In the genomic region with DNA sequence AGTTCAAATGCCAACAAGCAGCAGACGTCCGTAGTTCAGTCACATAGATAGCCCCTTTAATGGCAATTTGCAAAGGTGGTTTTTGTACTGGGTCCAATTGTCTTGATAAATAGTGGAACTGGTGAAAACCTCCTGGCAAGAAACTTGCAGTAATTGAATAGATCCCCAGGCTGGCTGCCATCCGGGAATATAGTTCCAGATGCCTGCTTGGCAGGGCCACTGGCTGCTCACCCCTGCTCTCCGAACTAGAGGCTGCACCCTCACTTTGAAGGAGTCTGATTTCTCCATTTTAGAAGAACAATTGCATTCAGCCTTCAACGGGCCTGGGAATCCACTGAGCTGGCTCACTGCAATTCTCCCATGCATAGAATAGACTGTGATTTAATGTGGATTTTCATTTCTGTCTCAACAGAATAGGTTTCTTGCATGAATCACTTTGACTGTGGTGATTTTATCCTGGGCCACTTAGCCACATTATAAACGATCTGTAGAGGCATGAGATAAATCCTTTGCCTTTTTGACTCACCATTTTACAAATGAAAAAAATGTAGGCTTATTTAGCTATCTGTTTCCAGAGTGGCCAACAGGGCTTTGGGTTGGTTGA, we compare ENCODE assay signal across 21 cellular contexts. TPM values are rescaled to one million over a fixed set of nuclear protein-coding genes. Genes with fewer than 3 reads are reported as not detected.
A peak's percentile ranks its signal among the peaks of the same experiment; 100 is the strongest.
DNase-seq lines count a peak whose midpoint lies in the region; ATAC-seq lines count a peak whose summit lies in the region.
"Had no signal": no experiment of that assay in that cellular context is flagged by ENCODE, and none has a peak within 500 bp of the region (broad histone marks: within the 10 kb centered on the region; RNA-seq: fewer than 3 reads in every experiment).

No MANE protein-coding gene starts in this region.

- H3K9me3 Mint-ChIP-seq in naive thymus-derived CD4-positive, alpha-beta T cell = peaks cover 0 to 13% (median 9%) of the 10 kb centered on the region in 11 donors
- H3K9me3 Mint-ChIP-seq: CD4-positive, alpha-beta T cell had no signal

- H3K27me3 ChIP-seq in mesenchymal stem cell (ENCODE audit: control insufficient read depth in 1 of 2, insufficient read depth in 1 of 2, low read length in 2 of 2) = no peaks in the 10 kb centered on the region
- H3K27me3 ChIP-seq in naive thymus-derived CD4-positive, alpha-beta T cell (ENCODE audit: control insufficient read depth in 2 of 2, insufficient read depth in 2 of 2, low read length in 2 of 2) = no peaks in the 10 kb centered on the region
- H3K27me3 ChIP-seq: BLaER1 had no signal

- H2BK15ac ChIP-seq in mesenchymal stem cell (ENCODE audit: low read depth, poor library complexity, severe bottlenecking) = no peak overlapping the region

- no peak overlapping the region for H3K4me2 ChIP-seq in mesenchymal stem cell (ENCODE audit: low read length, poor library complexity, severe bottlenecking)
- H3K4me2 ChIP-seq: BLaER1 had no signal

- no peak overlapping the region for H2BK12ac ChIP-seq in mesenchymal stem cell (ENCODE audit: low read length in 2 of 2)

- H3K27ac Mint-ChIP-seq in naive thymus-derived CD4-positive, alpha-beta T cell = no peak overlapping the region
- H3K27ac Mint-ChIP-seq: CD4-positive, alpha-beta T cell had no signal

- no peak overlapping the region for H3K4me3 ChIP-seq in mesenchymal stem cell (ENCODE audit: insufficient read depth in 1 of 2, low read depth in 1 of 2, low read length in 2 of 2)
- no peak overlapping the region for H3K4me3 ChIP-seq in naive thymus-derived CD4-positive, alpha-beta T cell (ENCODE audit: low read length)
- H3K4me3 ChIP-seq: BLaER1 had no signal

- peak; percentile 83 for DNase-seq in NCI-H446 treated with DMSO at 0.1 percent for 48 hours (lab: John Stamatoyannopoulos, UW)
- DNase-seq in caudate nucleus (lab: John Stamatoyannopoulos, UW) = peak in 2 of 61 donors; percentile 5 to 16
- DNase-seq in mesenchymal stem cell = peak; percentile 15
- no peak for DNase-seq in naive thymus-derived CD4-positive, alpha-beta T cell
- no peak for DNase-seq in NK-92 treated with Interleukin-12 subunit alpha and Interleukin-12 subunit beta, amount 100 ng/mL, for 24 hours (lab: John Stamatoyannopoulos, UW)
- DNase-seq: CD4-positive, alpha-beta T cell; COR-L47; DMS153; GOT3; Karpas-422; NCI-H1417 treated with DMSO at 0.1 percent for 48 hours; NCI-H187; NCI-H2107; NCI-H510A treated with DMSO at 0.1 percent for 48 hours; NCI-H748 treated with DMSO at 0.1 percent for 48 hours; SIG-M5 had no signal

- no peak overlapping the region for H3K18ac ChIP-seq in mesenchymal stem cell (ENCODE audit: low read depth in 1 of 2, low read length in 2 of 2)

- H3K9ac ChIP-seq in mesenchymal stem cell (ENCODE audit: low read length) = no peak overlapping the region
- H3K9ac ChIP-seq: BLaER1 had no signal

- H3K27ac ChIP-seq in caudate nucleus (ENCODE audit: low read depth, low read length) (peak overlapping the region; percentile 86), mesenchymal stem cell (ENCODE audit: low read length, poor library complexity, severe bottlenecking) (no peak overlapping the region), temporal lobe (ENCODE audit: low read depth, low read length) (peak overlapping the region; percentile 95)
- no peak overlapping the region for H3K27ac ChIP-seq in naive thymus-derived CD4-positive, alpha-beta T cell (ENCODE audit: low read depth, low read length)
- H3K27ac ChIP-seq: BLaER1 had no signal

- H3K36me3 ChIP-seq in mesenchymal stem cell (ENCODE audit: control insufficient read depth in 1 of 2, insufficient read depth in 2 of 2, low read depth in 1 of 2, low read length in 2 of 2) = no peaks in the 10 kb centered on the region
- H3K36me3 ChIP-seq in naive thymus-derived CD4-positive, alpha-beta T cell (ENCODE audit: control insufficient read depth in 2 of 3, insufficient read depth in 3 of 3, low read length in 3 of 3) = no peaks in the 10 kb centered on the region
- H3K36me3 ChIP-seq: BLaER1 had no signal

- H3K4me1 ChIP-seq in mesenchymal stem cell (ENCODE audit: control insufficient read depth, insufficient read depth, low read depth, low read length) = no peaks in the 10 kb centered on the region
- no peaks in the 10 kb centered on the region for H3K4me1 ChIP-seq in naive thymus-derived CD4-positive, alpha-beta T cell (ENCODE audit: control insufficient read depth in 2 of 2, insufficient read depth in 2 of 2, low read length in 2 of 2)
- H3K4me1 ChIP-seq: BLaER1 had no signal

- no peak overlapping the region for H3K23ac ChIP-seq in mesenchymal stem cell (ENCODE audit: low read length in 2 of 2)

- 91% methylated on average over 5 of the region's 6 CpGs for WGBS in mesenchymal stem cell

- H2AFZ ChIP-seq in mesenchymal stem cell (ENCODE audit: low read depth, low read length) = no peak overlapping the region

- H3K4me1 Mint-ChIP-seq in naive thymus-derived CD4-positive, alpha-beta T cell = peaks cover 0 to 6% (median 0%) of the 10 kb centered on the region in 7 donors

- no peak overlapping the region for H2AK5ac ChIP-seq in mesenchymal stem cell (ENCODE audit: low read length, severe bottlenecking)

- no peak overlapping the region for H2BK120ac ChIP-seq in mesenchymal stem cell (ENCODE audit: low read depth, low read length)

- H4K8ac ChIP-seq in mesenchymal stem cell (ENCODE audit: low read length) = no peak overlapping the region

- H3K79me1 ChIP-seq in mesenchymal stem cell (replicated peaks; ENCODE audit: low read length, poor library complexity, severe bottlenecking) = no peaks in the 10 kb centered on the region

- ATAC-seq in naive thymus-derived CD4-positive, alpha-beta T cell = no peak
- no peak for ATAC-seq in HG03095 (IDR thresholded peaks at IDR 0.05; ENCODE audit: unreplicated experiment)
- ATAC-seq: HCT116, Panc1 had no signal

- intact Hi-C loops in naive thymus-derived CD4-positive, alpha-beta T cell (cut with micrococcal nuclease) = no loop called here

- peaks cover 9% of the 10 kb centered on the region for H3K9me3 ChIP-seq in mesenchymal stem cell (ENCODE audit: control insufficient read depth, low read length)
- H3K9me3 ChIP-seq in naive thymus-derived CD4-positive, alpha-beta T cell (ENCODE audit: control insufficient read depth in 2 of 3, low read length in 3 of 3) = no peaks in the 10 kb centered on the region

- POLR2A ChIA-PET in naive thymus-derived CD4-positive, alpha-beta T cell (lab: Charles Lee) = no interaction called here

- no peak overlapping the region for H3K14ac ChIP-seq in mesenchymal stem cell (ENCODE audit: low read length in 2 of 2)

- H2BK5ac ChIP-seq in mesenchymal stem cell (ENCODE audit: low read depth, low read length, poor library complexity, severe bottlenecking) = no peak overlapping the region

- H3K27me3 Mint-ChIP-seq in naive thymus-derived CD4-positive, alpha-beta T cell = peaks cover 6 to 17% (median 10%) of the 10 kb centered on the region in 5 donors

- peaks cover 0 to 8% (median 0%) of the 10 kb centered on the region in 5 donors for H3K36me3 Mint-ChIP-seq in naive thymus-derived CD4-positive, alpha-beta T cell

- CTCF ChIA-PET in naive thymus-derived CD4-positive, alpha-beta T cell (lab: Charles Lee) = no interaction called here

- no peak overlapping the region for H3K4ac ChIP-seq in mesenchymal stem cell (ENCODE audit: low read depth in 1 of 2, low read length in 2 of 2)

- H4K91ac ChIP-seq in mesenchymal stem cell (ENCODE audit: low read length) = no peak overlapping the region

- H3K4me3 Mint-ChIP-seq in naive thymus-derived CD4-positive, alpha-beta T cell = no peak overlapping the region
- H3K4me3 Mint-ChIP-seq: CD4-positive, alpha-beta T cell had no signal

RNA-seq across cellular contexts. Expression of a gene that starts 35.9 kb away (rescaled TPM):
- polyA plus RNA-seq in mesenchymal stem cell (2013, experiment 1 of 2) = 0.25 TPM
- polyA plus RNA-seq in mesenchymal stem cell (2013, experiment 2 of 2) = 0.26 TPM
- total RNA-seq in temporal lobe = 59.3 TPM
- 100 to 1,000 TPM; 119 to 160 (median 126) TPM for total RNA-seq in naive thymus-derived CD4-positive, alpha-beta T cell
- 100 to 1,000 TPM in 1 of 2 donors, 10 to 100 TPM in 1; 63.6 to 101 TPM for polyA plus RNA-seq in naive thymus-derived CD4-positive, alpha-beta T cell

Comparison
In these comparisons a context has a peak if more than half of its experiments do, and no peak if none do; other contexts are left out.
1. DNase-seq: peak in NCI-H446 treated with DMSO at 0.1 percent for 48 hours (single experiment) and mesenchymal stem cell (single experiment); none in naive thymus-derived CD4-positive, alpha-beta T cell (0 of 9) and NK-92 treated with Interleukin-12 subunit alpha and Interleukin-12 subunit beta, amount 100 ng/mL, for 24 hours (single experiment).
2. H3K27ac ChIP-seq: peak in caudate nucleus (single experiment) and temporal lobe (single experiment); none in mesenchymal stem cell (single experiment) and naive thymus-derived CD4-positive, alpha-beta T cell (single experiment).